ENCODE assay signal across 8 cellular contexts in genomic region chr17:1830288-1830687, GRCh38. TPM values are rescaled to one million over a fixed set of nuclear protein-coding genes. Genes with fewer than 3 reads are reported as not detected.
DNase-seq lines count a peak whose midpoint lies in the region; ATAC-seq and TF ChIP-seq lines count a peak whose summit lies in the region.

No MANE protein-coding gene starts in this region.

- intact Hi-C loops in heart right ventricle (cut with DNase I) (no loop called here), Right ventricle myocardium inferior (cut with DNase I) (no loop called here), lower leg skin (cut with DNase I; ENCODE audit: low total_unique reads) (no loop called here), posterior vena cava (cut with DNase I) (loop anchor here in 1 of 2 donors (5.0 kb wide), 1 partner anchor 43 kb away; no protein-coding TSS in a partner anchor)

- TF ChIP-seq POLR2A in lower leg skin (IDR thresholded peaks at IDR 0.05) (no peak), suprapubic skin (IDR thresholded peaks at IDR 0.05) (no peak)

- TF ChIP-seq EP300 in suprapubic skin (IDR thresholded peaks at IDR 0.05), result no peak

- peak overlapping the region; percentile 93 for H3K9ac ChIP-seq in NT2/D1 (ENCODE audit: insufficient read length, low read depth)

- H3K9me3 ChIP-seq in heart right ventricle (no peaks in the 10 kb centered on the region), NT2/D1 (ENCODE audit: insufficient read depth, low read length) (no peaks in the 10 kb centered on the region), suprapubic skin (no peaks in the 10 kb centered on the region)

- peak overlapping the region in 9 of 10 donors; percentile 75 to 91 (median 88) for H3K27ac ChIP-seq in heart right ventricle
- no peak overlapping the region for H3K27ac ChIP-seq in brain microvascular endothelial cell
- peak overlapping the region; percentile 87 for H3K27ac ChIP-seq in suprapubic skin

- TF ChIP-seq CTCF in heart right ventricle (IDR thresholded peaks at IDR 0.05), result no peak
- no peak for TF ChIP-seq CTCF in brain microvascular endothelial cell (IDR thresholded peaks at IDR 0.05; ENCODE audit: low read depth, low read length, missing control alignments)
- no peak for TF ChIP-seq CTCF in lower leg skin (IDR thresholded peaks at IDR 0.05)
- TF ChIP-seq CTCF in suprapubic skin (IDR thresholded peaks at IDR 0.05), result no peak

- DNase-seq in heart right ventricle, result no peak
- no peak for DNase-seq in Right ventricle myocardium inferior (ENCODE audit: missing footprints)
- DNase-seq in NT2/D1 (ENCODE audit: low read depth, low spot score), result no peak
- DNase-seq in brain microvascular endothelial cell, result no peak
- DNase-seq in lower leg skin (ENCODE audit: low spot score in 2 of 2), result no peak
- no peak for DNase-seq in suprapubic skin (ENCODE audit: low spot score in 2 of 2)
- no peak for DNase-seq in posterior vena cava (ENCODE audit: low spot score)

- in situ Hi-C loops in brain microvascular endothelial cell (cut with HindIII; ENCODE audit: low pct_ligation_motif_present, low sequenced_read_pairs), result no loop called here

- peak overlapping the region; percentile 50 to 97 (median 79) for H3K4me3 ChIP-seq in heart right ventricle
- H3K4me3 ChIP-seq in NT2/D1 (ENCODE audit: insufficient read length, low read depth), result peak overlapping the region; percentile 62
- peak overlapping the region; percentile 80 for H3K4me3 ChIP-seq in brain microvascular endothelial cell (ENCODE audit: low read depth, low read length)
- H3K4me3 ChIP-seq in lower leg skin (ENCODE audit: low read depth, poor library complexity, severe bottlenecking), result peak overlapping the region; percentile 80
- H3K4me3 ChIP-seq in suprapubic skin, result peak overlapping the region; percentile 92

- ATAC-seq in heart right ventricle (no peak), Right ventricle myocardium inferior (no peak), GM19397 (IDR thresholded peaks at IDR 0.05; ENCODE audit: unreplicated experiment) (no peak)

- H3K36me3 ChIP-seq in heart right ventricle, result peaks cover 0 to 50% (median 12%) of the 10 kb centered on the region in 9 donors
- H3K36me3 ChIP-seq in NT2/D1 (ENCODE audit: insufficient read depth, insufficient read length, low read length), result peaks cover 34% of the 10 kb centered on the region
- peaks cover 2% of the 10 kb centered on the region for H3K36me3 ChIP-seq in brain microvascular endothelial cell (replicated peaks)
- H3K36me3 ChIP-seq in suprapubic skin, result peaks cover 19% of the 10 kb centered on the region

- H3K27me3 ChIP-seq in heart right ventricle, result no peaks in the 10 kb centered on the region
- H3K27me3 ChIP-seq in NT2/D1 (ENCODE audit: insufficient read depth, insufficient read length), result no peaks in the 10 kb centered on the region
- H3K27me3 ChIP-seq in brain microvascular endothelial cell (replicated peaks), result no peaks in the 10 kb centered on the region
- H3K27me3 ChIP-seq in suprapubic skin, result no peaks in the 10 kb centered on the region

- WGBS in heart right ventricle, 2 donors, result 1 to 2% methylated on average over 11 of the region's 11 CpGs
- WGBS in lower leg skin, 2 donors, result 0 to 1% methylated on average over 11 of the region's 11 CpGs
- under 1% methylated on average over 11 of the region's 11 CpGs for WGBS in suprapubic skin

- H3K4me1 ChIP-seq in heart right ventricle (peaks cover 2 to 45% (median 18%) of the 10 kb centered on the region in 9 donors), NT2/D1 (ENCODE audit: insufficient read depth, insufficient read length) (no peaks in the 10 kb centered on the region), suprapubic skin (peaks cover 25% of the 10 kb centered on the region)

RNA-seq across cellular contexts. Expression of gene RPA1, which starts 0.5 kb away (rescaled TPM):
- total RNA-seq in heart right ventricle (10 to 100 TPM; 51.1 to 96.6 (median 75.4) TPM), Right ventricle myocardium inferior (56.3 TPM), lower leg skin (10 to 100 TPM; 21.0 to 31.5 (median 26.9) TPM), suprapubic skin (10 to 100 TPM; 27.6 to 58.2 (median 36.7) TPM), posterior vena cava (10 to 100 TPM; 77.3 to 86.2 TPM)
- polyA plus RNA-seq in heart right ventricle, result 10 to 100 TPM in 1 of 2 donors, 1 to 10 TPM in 1; 7.2 to 32.3 TPM

RNA-seq across cellular contexts. Expression of gene SMYD4, which starts 0.6 kb away (rescaled TPM):
- total RNA-seq in heart right ventricle (10 to 100 TPM in 4 of 10 donors, 1 to 10 TPM in 6; 7.2 to 13.5 (median 9.3) TPM), Right ventricle myocardium inferior (9.9 TPM), lower leg skin (10 to 100 TPM in 2 of 4 donors, 1 to 10 TPM in 2; 9.4 to 13.0 (median 10.0) TPM), suprapubic skin (10 to 100 TPM in 2 of 4 donors, 1 to 10 TPM in 2; 6.4 to 31.7 (median 14.3) TPM), posterior vena cava (10 to 100 TPM; 16.8 to 19.7 TPM)
- 1 to 10 TPM; 4.6 to 6.9 TPM for polyA plus RNA-seq in heart right ventricle
